Comparison of ENCODE assay signal across 9 cellular contexts in genomic region chr19:56670961-56671612, GRCh38. TPM values are rescaled to one million over a fixed set of nuclear protein-coding genes. Genes with fewer than 3 reads are reported as not detected.
A peak's percentile ranks its signal among the peaks of the same experiment; 100 is the strongest.
DNase-seq lines count a peak whose midpoint lies in the region; ATAC-seq, FAIRE-seq and TF ChIP-seq lines count a peak whose summit lies in the region.
"Had no signal": no experiment of that assay in that cellular context is flagged by ENCODE, and none has a peak within 500 bp of the region (broad histone marks: within the 10 kb centered on the region; RNA-seq: fewer than 3 reads in every experiment).

No MANE protein-coding gene starts in this region.

- no peaks in the 10 kb centered on the region for H3K27me3 ChIP-seq in bronchial epithelial cell (ENCODE audit: control insufficient read depth, insufficient read depth, low read length)
- no peaks in the 10 kb centered on the region for H3K27me3 ChIP-seq in mesenchymal stem cell (ENCODE audit: control insufficient read depth in 1 of 2, insufficient read depth in 1 of 2, low read length in 2 of 2)
- H3K27me3 ChIP-seq in transverse colon, result no peaks in the 10 kb centered on the region
- no peaks in the 10 kb centered on the region for H3K27me3 ChIP-seq in GM23248 (replicated peaks; ENCODE audit: insufficient read depth)
- H3K27me3 ChIP-seq: SJSA1 had no signal

- H3K27ac ChIP-seq in mesenchymal stem cell (ENCODE audit: low read length, poor library complexity, severe bottlenecking) (no peak overlapping the region), transverse colon (peak overlapping the region in 3 of 4 donors; percentile 1 to 58 (median 36)), GM23248 (no peak overlapping the region)
- H3K27ac ChIP-seq: SJSA1 had no signal

- no peak overlapping the region for H2BK120ac ChIP-seq in mesenchymal stem cell (ENCODE audit: low read depth, low read length)

- intact Hi-C loops in activated CD4-positive, alpha-beta T cell treated with anti-CD3 and anti-CD28 coated beads, Interleukin-2, amount 10 ng/mL, durations not matched to agents 24 days and 14 days (cut with micrococcal nuclease), result no loop called here
- intact Hi-C loops in transverse colon (cut with DNase I; ENCODE audit: low total_unique reads), result no loop called here

- H3K36me3 Mint-ChIP-seq in activated CD4-positive, alpha-beta T cell treated with anti-CD3 and anti-CD28 coated beads, Interleukin-2, amount 10 ng/mL, durations not matched to agents 24 days and 14 days (ENCODE audit: low read depth), result peaks cover 3% of the 10 kb centered on the region

- no peaks in the 10 kb centered on the region for H3K79me2 ChIP-seq in GM23248 (ENCODE audit: insufficient read depth)

- H3K36me3 ChIP-seq in bronchial epithelial cell (ENCODE audit: control insufficient read depth, insufficient read depth, low read length) (no peaks in the 10 kb centered on the region), mesenchymal stem cell (ENCODE audit: control insufficient read depth in 1 of 2, insufficient read depth in 2 of 2, low read depth in 1 of 2, low read length in 2 of 2) (no peaks in the 10 kb centered on the region), transverse colon (no peaks in the 10 kb centered on the region), GM23248 (ENCODE audit: low read depth) (no peaks in the 10 kb centered on the region)
- H3K36me3 ChIP-seq: SJSA1 had no signal

- H2BK15ac ChIP-seq in mesenchymal stem cell (ENCODE audit: low read depth, poor library complexity, severe bottlenecking), result no peak overlapping the region

- no peak overlapping the region for H3K14ac ChIP-seq in mesenchymal stem cell (ENCODE audit: low read length in 2 of 2)

- peak overlapping the region; percentile 73 for H3K4me3 Mint-ChIP-seq in activated CD4-positive, alpha-beta T cell treated with anti-CD3 and anti-CD28 coated beads, Interleukin-2, amount 10 ng/mL, durations not matched to agents 24 days and 14 days

- no peak for DNase-seq in activated CD4-positive, alpha-beta T cell treated with anti-CD3 and anti-CD28 coated beads, Interleukin-2, amount 10 ng/mL, durations not matched to agents 24 days and 14 days
- no peak for DNase-seq in activated CD4-positive, alpha-beta T cell treated with anti-CD3 and anti-CD28 coated beads, Interleukin-2, amount 50 U/mL, for 1 hour
- no peak for DNase-seq in bronchial epithelial cell (ENCODE audit: low read depth)
- DNase-seq in mesenchymal stem cell, result no peak
- no peak for DNase-seq in transverse colon
- DNase-seq in effector CD4-positive, alpha-beta T cell, result no peak
- no peak for DNase-seq in GM23248

- no peaks in the 10 kb centered on the region for H3K9me2 ChIP-seq in GM23248 (ENCODE audit: insufficient read depth)

- H3K18ac ChIP-seq in mesenchymal stem cell (ENCODE audit: low read depth in 1 of 2, low read length in 2 of 2), result no peak overlapping the region

- no peak for ATAC-seq in GM21526 (IDR thresholded peaks at IDR 0.05; ENCODE audit: low FRiP score, unreplicated experiment)

- H3K4ac ChIP-seq in mesenchymal stem cell (ENCODE audit: low read depth in 1 of 2, low read length in 2 of 2), result no peak overlapping the region

- in situ Hi-C loops in transverse colon (cut with MboI; ENCODE audit: low pct_ligation_motif_present in 1 of 4, low pct_unique_long_range_greater_than_20kb in 1 of 4, low sequenced_read_pairs in 3 of 4) (no loop called here), GM23248 (cut with MboI) (no loop called here)

- no peak overlapping the region for H3K27ac Mint-ChIP-seq in activated CD4-positive, alpha-beta T cell treated with anti-CD3 and anti-CD28 coated beads, Interleukin-2, amount 10 ng/mL, durations not matched to agents 24 days and 14 days

- H2AK5ac ChIP-seq in mesenchymal stem cell (ENCODE audit: low read length, severe bottlenecking), result no peak overlapping the region

- no peaks in the 10 kb centered on the region for H3K27me3 Mint-ChIP-seq in activated CD4-positive, alpha-beta T cell treated with anti-CD3 and anti-CD28 coated beads, Interleukin-2, amount 10 ng/mL, durations not matched to agents 24 days and 14 days

- no peak for TF ChIP-seq CTCF in bronchial epithelial cell (IDR thresholded peaks at IDR 0.05; ENCODE audit: insufficient read depth, low read length, severe bottlenecking)
- TF ChIP-seq CTCF in transverse colon (IDR thresholded peaks at IDR 0.05), result no peak

- H2BK5ac ChIP-seq in mesenchymal stem cell (ENCODE audit: low read depth, low read length, poor library complexity, severe bottlenecking), result no peak overlapping the region

- no peak overlapping the region for H3K4me2 ChIP-seq in mesenchymal stem cell (ENCODE audit: low read length, poor library complexity, severe bottlenecking)
- no peak overlapping the region for H3K4me2 ChIP-seq in GM23248 (ENCODE audit: unreplicated experiment)

- no peak overlapping the region for H4K8ac ChIP-seq in mesenchymal stem cell (ENCODE audit: low read length)

- H3K4me3 ChIP-seq in bronchial epithelial cell (ENCODE audit: low read depth, low read length), result no peak overlapping the region
- peak overlapping the region in 1 of 2 experiments; percentile 80 for H3K4me3 ChIP-seq in mesenchymal stem cell (ENCODE audit: insufficient read depth in 1 of 2, low read depth in 1 of 2, low read length in 2 of 2)
- H3K4me3 ChIP-seq in transverse colon, result peak overlapping the region; percentile 40 to 74 (median 54)
- no peak overlapping the region for H3K4me3 ChIP-seq in GM23248
- H3K4me3 ChIP-seq: SJSA1 had no signal

- 76% methylated on average over 35 of the region's 35 CpGs for WGBS in mesenchymal stem cell
- 50% methylated on average over 33 of the region's 35 CpGs; no CpG with 5 or more reads in 1 of the 2 donors for WGBS in transverse colon (ENCODE audit: low coverage in 1 of 2), 2 donors
- 27 to 43% methylated on average over 22 to 31 of the region's 35 CpGs for WGBS in GM23248 (ENCODE audit: low coverage in 1 of 2, low lambda C conversion rate in 2 of 2, missing lambda C conversion rate in 2 of 2), 2 experiments

- H4K20me1 ChIP-seq in GM23248 (ENCODE audit: insufficient read depth), result no peaks in the 10 kb centered on the region

- peak; percentile 60 for FAIRE-seq in bronchial epithelial cell (lab: Jason Lieb, UNC)

- no peaks in the 10 kb centered on the region for H3F3A ChIP-seq in GM23248 (ENCODE audit: insufficient read depth)

- no peak overlapping the region for H2AFZ ChIP-seq in mesenchymal stem cell (ENCODE audit: low read depth, low read length)
- no peak overlapping the region for H2AFZ ChIP-seq in GM23248

- no peak for TF ChIP-seq POLR2A in transverse colon (IDR thresholded peaks at IDR 0.05)

- H2BK12ac ChIP-seq in mesenchymal stem cell (ENCODE audit: low read length in 2 of 2), result no peak overlapping the region

- H3K23ac ChIP-seq in mesenchymal stem cell (ENCODE audit: low read length in 2 of 2), result no peak overlapping the region

- H4K91ac ChIP-seq in mesenchymal stem cell (ENCODE audit: low read length), result no peak overlapping the region

- H3K4me1 Mint-ChIP-seq in activated CD4-positive, alpha-beta T cell treated with anti-CD3 and anti-CD28 coated beads, Interleukin-2, amount 10 ng/mL, durations not matched to agents 24 days and 14 days, result no peaks in the 10 kb centered on the region

- H3K79me1 ChIP-seq in mesenchymal stem cell (replicated peaks; ENCODE audit: low read length, poor library complexity, severe bottlenecking), result no peaks in the 10 kb centered on the region

- peaks cover 11% of the 10 kb centered on the region for H3K9me3 ChIP-seq in mesenchymal stem cell (ENCODE audit: control insufficient read depth, low read length)
- no peaks in the 10 kb centered on the region for H3K9me3 ChIP-seq in transverse colon
- no peaks in the 10 kb centered on the region for H3K9me3 ChIP-seq in GM23248 (ENCODE audit: low read depth)

- TF ChIP-seq EP300 in transverse colon (IDR thresholded peaks at IDR 0.05; ENCODE audit: low read depth), result no peak

- peaks cover 16% of the 10 kb centered on the region for H3K9me3 Mint-ChIP-seq in activated CD4-positive, alpha-beta T cell treated with anti-CD3 and anti-CD28 coated beads, Interleukin-2, amount 10 ng/mL, durations not matched to agents 24 days and 14 days

- H3K9ac ChIP-seq in mesenchymal stem cell (ENCODE audit: low read length) (peak overlapping the region; percentile 82), GM23248 (no peak overlapping the region)

- H3K4me1 ChIP-seq in mesenchymal stem cell (ENCODE audit: control insufficient read depth, insufficient read depth, low read depth, low read length) (no peaks in the 10 kb centered on the region), transverse colon (peaks cover 0 to 11% (median 5%) of the 10 kb centered on the region in 4 donors), GM23248 (ENCODE audit: insufficient read depth) (no peaks in the 10 kb centered on the region)
- H3K4me1 ChIP-seq: SJSA1 had no signal

RNA-seq across cellular contexts. Expression of gene ZNF835, which starts 0.5 kb away (rescaled TPM):
- 0.40 and 0.43 TPM in 2 replicates for total RNA-seq in activated CD4-positive, alpha-beta T cell treated with anti-CD3 and anti-CD28 coated beads, Interleukin-2, amount 10 ng/mL, durations not matched to agents 24 days and 14 days
- total RNA-seq in bronchial epithelial cell, result under 0.01 TPM in 2 replicates
- not detected for polyA plus RNA-seq in mesenchymal stem cell (2013, experiment 1 of 2)
- not detected for polyA plus RNA-seq in mesenchymal stem cell (2013, experiment 2 of 2)
- 1 to 10 TPM in 2 of 4 donors, under 1 TPM in 1, not detected in 1; 0.37 to 2.2 (median 1.4) TPM for total RNA-seq in transverse colon
- not detected in 2 replicates for total RNA-seq in GM23248 (2014; rRNA removed; shearing (Covaris generic))
- 0.09 TPM in 1 of 2 replicates, not detected in the other for polyA plus RNA-seq in GM23248 (2016; fragmentation: Nextera tagmentation; extraction: Ambion mirVana)
- total RNA-seq: SJSA1 had no signal

RNA-seq across cellular contexts. Expression of gene SMIM17, which starts 28.1 kb away (rescaled TPM):
- total RNA-seq in activated CD4-positive, alpha-beta T cell treated with anti-CD3 and anti-CD28 coated beads, Interleukin-2, amount 10 ng/mL, durations not matched to agents 24 days and 14 days, result 0.19 TPM in 1 of 2 replicates, not detected in the other
- 0.13 TPM in 1 of 2 replicates, not detected in the other for total RNA-seq in bronchial epithelial cell
- 0.12 TPM for polyA plus RNA-seq in mesenchymal stem cell (2013, experiment 1 of 2)
- 0.10 TPM for polyA plus RNA-seq in mesenchymal stem cell (2013, experiment 2 of 2)
- not detected for total RNA-seq in transverse colon
- 0.43 TPM in 1 of 2 replicates, not detected in the other for total RNA-seq in GM23248 (2014; rRNA removed; shearing (Covaris generic))
- not detected in 2 replicates for polyA plus RNA-seq in GM23248 (2016; fragmentation: Nextera tagmentation; extraction: Ambion mirVana)

Comparison
In these comparisons a context has a peak if more than half of its experiments do, and no peak if none do; other contexts are left out.
1. H3K4me3 ChIP-seq: peak in transverse colon (4 of 4); none in bronchial epithelial cell (single experiment) and GM23248 (single experiment).
2. H3K27ac ChIP-seq: peak in transverse colon (3 of 4); none in mesenchymal stem cell (single experiment) and GM23248 (single experiment).